ENCODE assay signal across 28 cellular contexts in genomic region chr2:10174173-10174572, GRCh38.
"Had no signal": no experiment of that assay in that cellular context is flagged by ENCODE, and none has a peak within 500 bp of the region (broad histone marks: within the 10 kb centered on the region; RNA-seq: fewer than 3 reads in every experiment).

No MANE protein-coding gene starts in this region.

- H3K9me3 ChIP-seq: pancreas, psoas muscle, right lobe of liver, sigmoid colon, stomach, thoracic aorta, thyroid gland, tibial nerve, upper lobe of left lung, vagina had no signal

- H3K36me3 ChIP-seq: pancreas, right lobe of liver, sigmoid colon, stomach, thoracic aorta, thyroid gland, tibial nerve, upper lobe of left lung, vagina had no signal

- H3K4me1 ChIP-seq: pancreas, psoas muscle, right lobe of liver, thyroid gland, upper lobe of left lung had no signal

- H3K27ac Mint-ChIP-seq: naive B cell; naive thymus-derived CD8-positive, alpha-beta T cell; natural killer cell treated with Interleukin-12 subunit alpha and Interleukin-12 subunit beta and Interleukin-15 and Interleukin-18, amount 100 ng/mL, for 72 hours; nephron progenitor cell; progenitor cell of endocrine pancreas; stimulated activated naive B cell treated with anti-CD40 and anti-IgM and Interleukin-4, amounts not matched to agents 10 μg/mL and 1 μg/mL and 100 μg/mL, for 72 hours; stimulated activated naive CD8-positive, alpha-beta T cell treated with anti-CD3 and anti-CD28 coated beads, Interleukin-15, Interleukin-2, amounts not matched to agents 100 ng/mL and 50 ng/mL, for 24 hours had no signal

- DNase-seq: naive B cell; nephron progenitor cell; occipital lobe; psoas muscle; right lobe of liver; sigmoid colon; small intestine; stimulated activated CD4-positive, alpha-beta T cell treated with anti-CD3 and anti-CD28 coated beads, Interleukin-12 subunit alpha, Interleukin-12 subunit beta, amount 100 ng/mL, for 4 hours; stimulated activated CD4-positive, alpha-beta T cell treated with anti-CD3 and anti-CD28 coated beads, Interleukin-1b, Interleukin-23, amount 100 ng/mL, for 48 hours; stimulated activated CD4-positive, alpha-beta T cell treated with anti-CD3 and anti-CD28 coated beads, Interleukin-4, amount 100 ng/mL, for 1 hour; stimulated activated CD4-positive, alpha-beta T cell treated with anti-CD3 and anti-CD28 coated beads, Interleukin-4, amount 100 ng/mL, for 4 hours; stimulated activated CD8-positive, alpha-beta memory T cell treated with anti-CD3 and anti-CD28 coated beads, Interleukin-4, amount 100 ng/mL, for 48 hours; stimulated activated naive B cell treated with anti-CD40 and anti-IgM and Interleukin-4, amounts not matched to agents 10 μg/mL and 1 μg/mL and 100 μg/mL, for 72 hours; stimulated activated naive CD4-positive, alpha-beta T cell treated with Interleukin-2 at 50 U/mL for 16 hours; stomach; thyroid gland; trophoblast cell had no signal

- H3K4me3 ChIP-seq: pancreas, psoas muscle, right lobe of liver, sigmoid colon, stomach, thoracic aorta, thyroid gland, tibial nerve, upper lobe of left lung, vagina had no signal

- H3K27me3 ChIP-seq: pancreas, right lobe of liver, sigmoid colon, stomach, thyroid gland, tibial nerve, upper lobe of left lung, vagina had no signal

- H3K4me1 Mint-ChIP-seq: naive B cell; naive thymus-derived CD8-positive, alpha-beta T cell; stimulated activated naive B cell treated with anti-CD40 and anti-IgM and Interleukin-4, amounts not matched to agents 10 μg/mL and 1 μg/mL and 100 μg/mL, for 72 hours had no signal

- H3K27ac ChIP-seq: pancreas, psoas muscle, right lobe of liver, sigmoid colon, stomach, thoracic aorta, thyroid gland, tibial nerve, upper lobe of left lung, vagina had no signal

- H3K36me3 Mint-ChIP-seq: naive B cell; naive thymus-derived CD8-positive, alpha-beta T cell; natural killer cell treated with Interleukin-12 subunit alpha and Interleukin-12 subunit beta and Interleukin-15 and Interleukin-18, amount 100 ng/mL, for 72 hours; stimulated activated naive B cell treated with anti-CD40 and anti-IgM and Interleukin-4, amounts not matched to agents 10 μg/mL and 1 μg/mL and 100 μg/mL, for 72 hours had no signal

- H3K9me3 Mint-ChIP-seq: naive B cell; naive thymus-derived CD8-positive, alpha-beta T cell; natural killer cell treated with Interleukin-12 subunit alpha and Interleukin-12 subunit beta and Interleukin-15 and Interleukin-18, amount 100 ng/mL, for 72 hours; nephron progenitor cell; neural crest cell; stimulated activated naive B cell treated with anti-CD40 and anti-IgM and Interleukin-4, amounts not matched to agents 10 μg/mL and 1 μg/mL and 100 μg/mL, for 72 hours; stimulated activated naive CD8-positive, alpha-beta T cell treated with anti-CD3 and anti-CD28 coated beads, Interleukin-15, Interleukin-2, amounts not matched to agents 100 ng/mL and 50 ng/mL, for 24 hours had no signal

- ATAC-seq: naive thymus-derived CD8-positive, alpha-beta T cell; pancreas; psoas muscle; right cardiac atrium; right lobe of liver; stimulated activated naive B cell treated with anti-CD40 and anti-IgM and Interleukin-4, amounts not matched to agents 10 μg/mL and 1 μg/mL and 100 μg/mL, for 72 hours had no signal

- H3K4me3 Mint-ChIP-seq: naive thymus-derived CD8-positive, alpha-beta T cell; natural killer cell treated with Interleukin-12 subunit alpha and Interleukin-12 subunit beta and Interleukin-15 and Interleukin-18, amount 100 ng/mL, for 72 hours; nephron progenitor cell; stimulated activated naive B cell treated with anti-CD40 and anti-IgM and Interleukin-4, amounts not matched to agents 10 μg/mL and 1 μg/mL and 100 μg/mL, for 72 hours; stimulated activated naive CD8-positive, alpha-beta T cell treated with anti-CD3 and anti-CD28 coated beads, Interleukin-15, Interleukin-2, amounts not matched to agents 100 ng/mL and 50 ng/mL, for 24 hours had no signal
